Comparison of ENCODE assay signal across 7 cellular contexts in the genomic region with DNA sequence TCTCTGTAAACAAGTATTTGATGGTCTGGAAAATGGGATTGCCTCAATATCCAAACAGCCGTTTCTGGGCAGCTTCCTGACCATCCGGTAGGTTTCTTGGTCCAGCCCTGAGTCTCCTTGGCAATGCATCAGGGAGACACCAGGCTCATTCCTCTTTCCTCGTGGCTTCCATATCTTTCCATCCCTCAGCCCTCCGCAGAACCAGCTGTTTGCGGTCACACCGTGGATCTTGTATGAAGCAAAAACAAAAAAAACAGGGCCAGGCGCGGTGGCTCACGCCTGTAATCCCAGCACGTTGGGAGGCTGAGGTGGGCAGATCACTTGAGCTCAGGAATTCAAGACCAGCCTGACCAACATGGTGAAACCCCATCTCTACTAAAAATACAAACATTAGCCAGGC. TPM values are rescaled to one million over a fixed set of nuclear protein-coding genes. Genes with fewer than 3 reads are reported as not detected.
"Had no signal": no experiment of that assay in that cellular context is flagged by ENCODE, and none has a peak within 500 bp of the region (broad histone marks: within the 10 kb centered on the region; RNA-seq: fewer than 3 reads in every experiment).

No MANE protein-coding gene starts in this region.

RNA-seq across cellular contexts. Expression of a gene that starts 28.1 kb away (rescaled TPM):
- total RNA-seq: activated B cell treated with CpG ODN at 0.5 μM for 24 hours, ascending aorta, body of pancreas, bronchial epithelial cell, chondrocyte, NCI-H460, OCI-LY7 had no signal
